Comparison of ENCODE assay signal across 8 cellular contexts in the genomic region with DNA sequence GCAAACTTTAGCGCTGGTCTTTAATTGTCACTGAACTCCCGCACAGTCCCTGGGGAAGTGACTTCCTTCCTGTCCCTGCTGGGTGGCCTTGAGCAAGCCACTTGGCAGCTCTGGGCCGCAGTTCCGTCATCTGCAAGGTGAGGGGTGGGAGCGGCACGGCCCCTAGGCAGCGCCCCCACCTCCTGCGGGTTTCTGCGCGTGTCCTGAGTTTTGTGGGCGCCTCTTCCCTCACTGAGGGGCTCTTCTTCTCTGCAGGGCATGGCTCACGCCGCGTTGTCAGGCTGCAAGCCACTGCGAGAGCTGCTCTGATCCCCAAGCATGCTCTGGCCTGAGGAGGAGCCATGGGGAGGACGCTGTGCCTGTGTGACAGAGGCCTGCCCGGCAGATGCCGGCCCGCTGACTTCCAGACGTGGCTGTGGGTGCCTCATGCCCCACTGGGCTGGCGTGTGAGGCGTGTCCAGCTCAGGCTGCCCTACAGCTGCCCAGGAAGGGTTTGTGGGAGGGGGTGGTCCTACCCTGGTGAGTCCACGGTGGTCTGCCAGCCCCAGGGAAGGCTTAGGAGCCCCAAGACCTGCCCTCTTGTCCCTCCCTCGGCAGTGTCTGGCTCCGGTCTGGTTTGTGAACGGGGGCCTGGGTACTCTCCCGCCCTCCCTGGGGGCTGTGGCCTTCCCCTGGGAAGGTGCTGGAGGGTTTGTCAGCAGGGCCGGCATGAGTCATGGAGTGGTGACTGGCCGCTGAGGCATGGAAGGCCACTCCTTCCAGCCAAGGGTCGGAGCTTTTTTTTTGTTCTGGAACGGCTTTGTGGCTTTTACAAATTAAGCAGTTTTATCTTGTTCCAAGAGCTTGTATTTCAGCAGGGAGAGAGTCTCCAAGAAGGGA.
DNase-seq lines count a peak whose midpoint lies in the region; ATAC-seq and TF ChIP-seq lines count a peak whose summit lies in the region.

No MANE protein-coding gene starts in this region.

- H3K4me1 ChIP-seq in OCI-LY7 (ENCODE audit: insufficient read depth, low read length, poor library complexity, severe bottlenecking) (peaks cover 92% of the 10 kb centered on the region), duodenal mucosa (ENCODE audit: control insufficient read depth in 1 of 2, insufficient read depth in 2 of 2, low read length in 2 of 2) (peaks cover 78 to 91% of the 10 kb centered on the region in 2 donors), vagina (peaks cover 79% of the 10 kb centered on the region)

- peaks cover 22% of the 10 kb centered on the region; the same call in 1 of the 2 replicates for H3K79me2 ChIP-seq in OCI-LY7 (ENCODE audit: insufficient read depth, low read depth, low read length)

- H2AFZ ChIP-seq in OCI-LY7 (ENCODE audit: low read length), result peak overlapping the region; percentile 32; the same call in 1 of the 2 replicates

- peak overlapping the region; percentile 93 for H3K4me2 ChIP-seq in OCI-LY7 (ENCODE audit: low read length)

- no peaks in the 10 kb centered on the region for H4K20me1 ChIP-seq in OCI-LY7 (ENCODE audit: insufficient read depth, low read length)

- H3K36me3 Mint-ChIP-seq in activated T-cell treated with anti-CD3 and anti-CD28 coated beads, Interleukin-2, amount 50 U/mL, for 24 hours (ENCODE audit: low read depth), result no peaks in the 10 kb centered on the region

- H3K9me3 Mint-ChIP-seq in activated T-cell treated with anti-CD3 and anti-CD28 coated beads, Interleukin-2, amount 50 U/mL, for 24 hours, result no peaks in the 10 kb centered on the region

- H3K27me3 ChIP-seq in duodenal mucosa (ENCODE audit: control insufficient read depth in 1 of 2, insufficient read depth in 2 of 2, low read length in 2 of 2) (no peaks in the 10 kb centered on the region), vagina (no peaks in the 10 kb centered on the region)

- H3K36me3 ChIP-seq in OCI-LY7 (ENCODE audit: insufficient read depth, low read length) (no peaks in the 10 kb centered on the region), duodenal mucosa (ENCODE audit: control insufficient read depth in 1 of 2, insufficient read depth in 2 of 2, low read length in 2 of 2) (no peaks in the 10 kb centered on the region), vagina (no peaks in the 10 kb centered on the region)

- TF ChIP-seq POLR2A in vagina (IDR thresholded peaks at IDR 0.05), result peak in 1 of 2 donors; percentile 46

- peak overlapping the region; percentile 7 to 57 for H3K9ac ChIP-seq in duodenal mucosa (ENCODE audit: low read depth in 1 of 2, low read length in 2 of 2)

- TF ChIP-seq CTCF in OCI-LY7 (conservative IDR thresholded peaks at IDR 0.05; ENCODE audit: low read length) (no peak), vagina (IDR thresholded peaks at IDR 0.05) (no peak)

- no peaks in the 10 kb centered on the region for H3K9me3 ChIP-seq in OCI-LY7 (ENCODE audit: low read length)
- H3K9me3 ChIP-seq in duodenal mucosa (ENCODE audit: control insufficient read depth in 1 of 2, low read length in 2 of 2), result no peaks in the 10 kb centered on the region
- no peaks in the 10 kb centered on the region for H3K9me3 ChIP-seq in vagina

- ATAC-seq in GM19324 (IDR thresholded peaks at IDR 0.05; ENCODE audit: low FRiP score, unreplicated experiment), result no peak
- no peak for ATAC-seq in HG03521 (IDR thresholded peaks at IDR 0.05; ENCODE audit: unreplicated experiment)

- POLR2A ChIA-PET in OCI-LY7 (lab: Charles Lee), result interaction anchor here (0.6 to 1.9 kb wide), 12 partner anchors 10 to 481 kb away, joined by 3 to 13 read pairs (median 3); no protein-coding TSS in a partner anchor

- no peak overlapping the region for H3K27ac Mint-ChIP-seq in activated T-cell treated with anti-CD3 and anti-CD28 coated beads, Interleukin-2, amount 50 U/mL, for 24 hours

- intact Hi-C loops in OCI-LY7 (cut with micrococcal nuclease; ENCODE audit: unreplicated experiment) (loop anchor here (2.0 to 10.0 kb wide), 3 partner anchors 42 to 542 kb away; no protein-coding TSS in a partner anchor), vagina (cut with DNase I) (no loop called here)

- peaks cover 50% of the 10 kb centered on the region for H3K4me1 Mint-ChIP-seq in activated T-cell treated with anti-CD3 and anti-CD28 coated beads, Interleukin-2, amount 50 U/mL, for 24 hours (ENCODE audit: low read depth)

- CTCF ChIA-PET in OCI-LY7 (lab: Charles Lee; ENCODE audit: unreplicated experiment), result interaction anchor here (1.0 to 1.4 kb wide), 4 partner anchors 14 to 150 kb away, joined by 3 to 8 read pairs (median 4); no protein-coding TSS in a partner anchor

- BruUV-seq in OCI-LY7 (replicated peaks; lab: Mats Ljungman, UMichigan), result no TSS peak

- no peaks in the 10 kb centered on the region for H3K27me3 Mint-ChIP-seq in activated T-cell treated with anti-CD3 and anti-CD28 coated beads, Interleukin-2, amount 50 U/mL, for 24 hours

- no peaks in the 10 kb centered on the region for H3K9me2 ChIP-seq in OCI-LY7 (ENCODE audit: insufficient read depth, low read length)

- peak overlapping the region; percentile 68 for H3K4me3 ChIP-seq in OCI-LY7 (ENCODE audit: low read depth, low read length, poor library complexity, severe bottlenecking)
- H3K4me3 ChIP-seq in duodenal mucosa (ENCODE audit: low read depth in 1 of 2, low read length in 2 of 2), result peak overlapping the region; percentile 32 to 34
- H3K4me3 ChIP-seq in vagina, result peak overlapping the region; percentile 41 to 55

- H3K27ac ChIP-seq in OCI-LY7 (ENCODE audit: low read depth, low read length, poor library complexity, severe bottlenecking) (peak overlapping the region; percentile 85), duodenal mucosa (ENCODE audit: low read depth, low read length) (peak overlapping the region; percentile 90), vagina (peak overlapping the region; percentile 97)

- peak; percentile 14 for DNase-seq in activated T-cell treated with anti-CD3 and anti-CD28 coated beads, Interleukin-2, amount 50 U/mL, for 1 hour
- DNase-seq in activated T-cell treated with anti-CD3 and anti-CD28 coated beads, Interleukin-2, amount 50 U/mL, for 24 hours, result no peak
- DNase-seq in OCI-LY7 (ENCODE audit: low spot score) (peak; percentile 91), mesenteric fat pad (ENCODE audit: low spot score) (peak; percentile 94), vagina (ENCODE audit: extremely low spot score in 2 of 2) (peak in 1 of 2 donors; percentile 97)

- no peak overlapping the region for H3K4me3 Mint-ChIP-seq in activated T-cell treated with anti-CD3 and anti-CD28 coated beads, Interleukin-2, amount 50 U/mL, for 24 hours
